18 cellular contexts compared by ENCODE assay signal in the genomic region with DNA sequence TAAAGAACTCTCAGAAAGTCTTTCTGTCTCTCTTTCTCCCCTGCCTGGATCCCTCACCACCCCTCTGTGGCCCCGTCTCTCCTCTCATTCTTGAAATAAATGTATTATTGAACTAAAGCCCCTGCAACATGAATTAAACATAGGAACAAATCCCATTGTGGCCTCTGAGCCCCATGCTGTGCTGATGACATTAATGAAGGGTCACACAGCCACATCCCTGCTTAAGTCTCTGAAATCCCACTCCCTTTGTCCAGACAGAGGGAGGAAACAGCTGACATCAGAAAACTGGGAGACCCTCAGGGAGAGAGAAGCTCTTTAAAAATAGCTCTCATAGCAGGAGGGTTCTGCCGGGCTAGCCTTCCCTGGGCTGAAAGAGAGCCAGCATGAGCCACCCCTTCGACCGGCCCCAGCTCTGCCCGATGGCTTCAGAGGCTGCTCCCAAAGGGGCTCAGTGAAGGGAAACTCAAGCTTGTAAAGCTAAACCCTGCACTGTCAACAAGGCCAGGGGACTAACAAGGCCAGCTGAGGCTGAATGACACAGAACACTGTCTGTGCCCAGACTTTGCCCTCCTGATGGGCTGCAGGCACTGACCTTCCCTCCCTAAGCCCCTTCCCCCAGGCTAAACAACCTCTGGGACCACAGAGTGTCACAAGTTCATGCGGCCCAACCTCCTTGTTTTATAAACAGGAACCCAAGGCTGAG.
A peak's percentile ranks its signal among the peaks of the same experiment; 100 is the strongest.
DNase-seq lines count a peak whose midpoint lies in the region; ATAC-seq and TF ChIP-seq lines count a peak whose summit lies in the region.
"Had no signal": no experiment of that assay in that cellular context is flagged by ENCODE, and none has a peak within 500 bp of the region (broad histone marks: within the 10 kb centered on the region; RNA-seq: fewer than 3 reads in every experiment).

No MANE protein-coding gene starts in this region.

- H3K4me3 ChIP-seq in GM23338, result no peak overlapping the region
- no peak overlapping the region for H3K4me3 ChIP-seq in NT2/D1 (ENCODE audit: insufficient read length, low read depth)
- no peak overlapping the region for H3K4me3 ChIP-seq in ectodermal cell (ENCODE audit: insufficient read depth, low read depth, low read length)
- H3K4me3 ChIP-seq: GM12878, HAP-1 had no signal

- H3K4me2 ChIP-seq in GM23338, result no peak overlapping the region

- H3K9me3 Mint-ChIP-seq in GM23338, result peaks cover 2% of the 10 kb centered on the region; the same call in 1 of the 3 replicates
- peaks cover 8% of the 10 kb centered on the region for H3K9me3 Mint-ChIP-seq in nephron progenitor cell
- H3K9me3 Mint-ChIP-seq in activated T-cell treated with anti-CD3 and anti-CD28 coated beads, Interleukin-2, amount 50 U/mL, for 4 hours, result peaks cover 13% of the 10 kb centered on the region

- ATAC-seq in GM23338, result peak; percentile 76
- no peak for ATAC-seq in activated T-cell treated with anti-CD3 and anti-CD28 coated beads, Interleukin-2, amount 50 U/mL, for 4 hours
- ATAC-seq: GM12878 had no signal

- H3K4me1 ChIP-seq in GM23338 (ENCODE audit: insufficient read depth), result no peaks in the 10 kb centered on the region
- H3K4me1 ChIP-seq in NT2/D1 (ENCODE audit: insufficient read depth, insufficient read length), result peaks cover 11% of the 10 kb centered on the region
- H3K4me1 ChIP-seq in ectodermal cell (ENCODE audit: control insufficient read depth, insufficient read depth, low read length), result peaks cover 16% of the 10 kb centered on the region
- H3K4me1 ChIP-seq: HAP-1 had no signal

- H3K9me2 ChIP-seq in GM23338 (ENCODE audit: insufficient read depth), result no peaks in the 10 kb centered on the region

- H3K27me3 ChIP-seq in GM23338 (ENCODE audit: insufficient read depth) (no peaks in the 10 kb centered on the region), NT2/D1 (ENCODE audit: insufficient read depth, insufficient read length) (no peaks in the 10 kb centered on the region), ectodermal cell (ENCODE audit: control insufficient read depth, insufficient read depth, low read length, poor library complexity, severe bottlenecking) (no peaks in the 10 kb centered on the region)

- no peak overlapping the region for H3K27ac ChIP-seq in GM23338 (ENCODE audit: low read depth)
- peak overlapping the region; percentile 72 for H3K27ac ChIP-seq in ectodermal cell (ENCODE audit: insufficient read depth, low read depth, low read length, poor library complexity, severe bottlenecking)

- H3K4me1 Mint-ChIP-seq in GM23338, result peaks cover 6% of the 10 kb centered on the region; the same call in 1 of the 3 replicates
- peaks cover 32% of the 10 kb centered on the region for H3K4me1 Mint-ChIP-seq in nephron progenitor cell
- no peaks in the 10 kb centered on the region for H3K4me1 Mint-ChIP-seq in activated T-cell treated with anti-CD3 and anti-CD28 coated beads, Interleukin-2, amount 50 U/mL, for 4 hours (ENCODE audit: low read depth)
- H3K4me1 Mint-ChIP-seq: B cell had no signal

- TF ChIP-seq CTCF in GM23338 (conservative IDR thresholded peaks at IDR 0.05; ENCODE audit: low read depth in 2 of 2) (no peak), nephron progenitor cell (IDR thresholded peaks at IDR 0.05) (no peak)

- no peak overlapping the region for H2AFZ ChIP-seq in GM23338

- peak overlapping the region; percentile 29 for H3K9ac ChIP-seq in NT2/D1 (ENCODE audit: insufficient read length, low read depth)

- no peaks in the 10 kb centered on the region for H3K27me3 Mint-ChIP-seq in GM23338 (ENCODE audit: insufficient read depth, low read depth, poor library complexity)
- peaks cover 11% of the 10 kb centered on the region for H3K27me3 Mint-ChIP-seq in nephron progenitor cell (ENCODE audit: low read depth, poor library complexity)
- H3K27me3 Mint-ChIP-seq in activated T-cell treated with anti-CD3 and anti-CD28 coated beads, Interleukin-2, amount 50 U/mL, for 4 hours (ENCODE audit: low read depth), result peaks cover 23% of the 10 kb centered on the region

- H3K36me3 Mint-ChIP-seq in GM23338 (ENCODE audit: low read depth), result no peaks in the 10 kb centered on the region
- H3K36me3 Mint-ChIP-seq in nephron progenitor cell (ENCODE audit: low read depth), result no peaks in the 10 kb centered on the region
- H3K36me3 Mint-ChIP-seq in activated T-cell treated with anti-CD3 and anti-CD28 coated beads, Interleukin-2, amount 50 U/mL, for 4 hours (ENCODE audit: insufficient read depth), result no peaks in the 10 kb centered on the region

- DNase-seq in GM23338 (ENCODE audit: low spot score), result no peak
- no peak for DNase-seq in NT2/D1 (ENCODE audit: low read depth, low spot score)
- peak; percentile 20 for DNase-seq in nephron progenitor cell
- DNase-seq in NCI-H187 (lab: John Stamatoyannopoulos, UW), result no peak
- DNase-seq in activated T-cell treated with anti-CD3 and anti-CD28 coated beads, Interleukin-2, amount 50 U/mL, for 4 hours, result no peak
- DNase-seq in hippocampal formation (lab: John Stamatoyannopoulos, UW), result no peak
- DNase-seq in dermis blood vessel endothelial cell, result no peak
- DNase-seq: ACHN; Calu3; CD4-positive, alpha-beta T cell; MV-4-11; NCI-H446 treated with DMSO at 0.1 percent for 48 hours; NCI-H774; SHP77 treated with DMSO at 0.1 percent for 48 hours had no signal

- H3K36me3 ChIP-seq in GM23338 (ENCODE audit: insufficient read depth) (no peaks in the 10 kb centered on the region), NT2/D1 (ENCODE audit: insufficient read depth, insufficient read length, low read length) (no peaks in the 10 kb centered on the region), ectodermal cell (ENCODE audit: control insufficient read depth, insufficient read depth, low read length) (no peaks in the 10 kb centered on the region)
- H3K36me3 ChIP-seq: HAP-1 had no signal

- H4K20me1 ChIP-seq in GM23338 (replicated peaks; ENCODE audit: insufficient read depth), result no peaks in the 10 kb centered on the region

- H3K4me3 Mint-ChIP-seq in GM23338 (no peak overlapping the region), nephron progenitor cell (no peak overlapping the region)
- H3K4me3 Mint-ChIP-seq in activated T-cell treated with anti-CD3 and anti-CD28 coated beads, Interleukin-2, amount 50 U/mL, for 4 hours, result no peak overlapping the region
- H3K4me3 Mint-ChIP-seq: B cell; CD4-positive, alpha-beta T cell had no signal

- H3K9me3 ChIP-seq in NT2/D1 (ENCODE audit: insufficient read depth, low read length) (no peaks in the 10 kb centered on the region), ectodermal cell (ENCODE audit: control insufficient read depth, low read length) (no peaks in the 10 kb centered on the region)
- H3K9me3 ChIP-seq: HAP-1 had no signal

- WGBS in ectodermal cell, 2 experiments, result 12 to 15% methylated on average over 5 to 6 of the region's 6 CpGs

- no peaks in the 10 kb centered on the region for H3K79me2 ChIP-seq in GM23338 (replicated peaks; ENCODE audit: insufficient read depth)

- H3K27ac Mint-ChIP-seq in GM23338 (no peak overlapping the region), nephron progenitor cell (peak overlapping the region; percentile 84)
- H3K27ac Mint-ChIP-seq: B cell; CD4-positive, alpha-beta T cell had no signal

- H3F3A ChIP-seq in GM23338 (replicated peaks; ENCODE audit: low read depth), result no peaks in the 10 kb centered on the region

TF ChIP-seq in GM23338, 12 proteins besides CTCF, POLR2A, EP300 and RAD21 (continues in another document):
- TF ChIP-seq EZH2 (IDR thresholded peaks at IDR 0.05; ENCODE audit: low read depth, unreplicated experiment) (no peak), STAT1 (IDR thresholded peaks at IDR 0.05; ENCODE audit: unreplicated experiment) (no peak), JUNB (IDR thresholded peaks at IDR 0.05; ENCODE audit: unreplicated experiment) (no peak), CREB1 (CRISPR knock-in tag; IDR thresholded peaks at IDR 0.05; ENCODE audit: low read depth) (no peak), POLR2AphosphoS5 (IDR thresholded peaks at IDR 0.05; ENCODE audit: low read depth) (no peak), NANOG (IDR thresholded peaks at IDR 0.05; ENCODE audit: borderline replicate concordance) (no peak), EZH2phosphoT487 (IDR thresholded peaks at IDR 0.05; ENCODE audit: unreplicated experiment) (no peak), ZNF114 (CRISPR knock-in tag; IDR thresholded peaks at IDR 0.05) (no peak)
- TF ChIP-seq, protein P1, sequence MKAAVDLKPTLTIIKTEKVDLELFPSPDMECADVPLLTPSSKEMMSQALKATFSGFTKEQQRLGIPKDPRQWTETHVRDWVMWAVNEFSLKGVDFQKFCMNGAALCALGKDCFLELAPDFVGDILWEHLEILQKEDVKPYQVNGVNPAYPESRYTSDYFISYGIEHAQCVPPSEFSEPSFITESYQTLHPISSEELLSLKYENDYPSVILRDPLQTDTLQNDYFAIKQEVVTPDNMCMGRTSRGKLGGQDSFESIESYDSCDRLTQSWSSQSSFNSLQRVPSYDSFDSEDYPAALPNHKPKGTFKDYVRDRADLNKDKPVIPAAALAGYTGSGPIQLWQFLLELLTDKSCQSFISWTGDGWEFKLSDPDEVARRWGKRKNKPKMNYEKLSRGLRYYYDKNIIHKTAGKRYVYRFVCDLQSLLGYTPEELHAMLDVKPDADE (IDR thresholded peaks at IDR 0.05), result no peak
- TF ChIP-seq, protein P2, sequence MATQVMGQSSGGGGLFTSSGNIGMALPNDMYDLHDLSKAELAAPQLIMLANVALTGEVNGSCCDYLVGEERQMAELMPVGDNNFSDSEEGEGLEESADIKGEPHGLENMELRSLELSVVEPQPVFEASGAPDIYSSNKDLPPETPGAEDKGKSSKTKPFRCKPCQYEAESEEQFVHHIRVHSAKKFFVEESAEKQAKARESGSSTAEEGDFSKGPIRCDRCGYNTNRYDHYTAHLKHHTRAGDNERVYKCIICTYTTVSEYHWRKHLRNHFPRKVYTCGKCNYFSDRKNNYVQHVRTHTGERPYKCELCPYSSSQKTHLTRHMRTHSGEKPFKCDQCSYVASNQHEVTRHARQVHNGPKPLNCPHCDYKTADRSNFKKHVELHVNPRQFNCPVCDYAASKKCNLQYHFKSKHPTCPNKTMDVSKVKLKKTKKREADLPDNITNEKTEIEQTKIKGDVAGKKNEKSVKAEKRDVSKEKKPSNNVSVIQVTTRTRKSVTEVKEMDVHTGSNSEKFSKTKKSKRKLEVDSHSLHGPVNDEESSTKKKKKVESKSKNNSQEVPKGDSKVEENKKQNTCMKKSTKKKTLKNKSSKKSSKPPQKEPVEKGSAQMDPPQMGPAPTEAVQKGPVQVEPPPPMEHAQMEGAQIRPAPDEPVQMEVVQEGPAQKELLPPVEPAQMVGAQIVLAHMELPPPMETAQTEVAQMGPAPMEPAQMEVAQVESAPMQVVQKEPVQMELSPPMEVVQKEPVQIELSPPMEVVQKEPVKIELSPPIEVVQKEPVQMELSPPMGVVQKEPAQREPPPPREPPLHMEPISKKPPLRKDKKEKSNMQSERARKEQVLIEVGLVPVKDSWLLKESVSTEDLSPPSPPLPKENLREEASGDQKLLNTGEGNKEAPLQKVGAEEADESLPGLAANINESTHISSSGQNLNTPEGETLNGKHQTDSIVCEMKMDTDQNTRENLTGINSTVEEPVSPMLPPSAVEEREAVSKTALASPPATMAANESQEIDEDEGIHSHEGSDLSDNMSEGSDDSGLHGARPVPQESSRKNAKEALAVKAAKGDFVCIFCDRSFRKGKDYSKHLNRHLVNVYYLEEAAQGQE (IDR thresholded peaks at IDR 0.05; ENCODE audit: unreplicated experiment), result no peak
